ENCODE assay signal across 1 cellular context in the genomic region with DNA sequence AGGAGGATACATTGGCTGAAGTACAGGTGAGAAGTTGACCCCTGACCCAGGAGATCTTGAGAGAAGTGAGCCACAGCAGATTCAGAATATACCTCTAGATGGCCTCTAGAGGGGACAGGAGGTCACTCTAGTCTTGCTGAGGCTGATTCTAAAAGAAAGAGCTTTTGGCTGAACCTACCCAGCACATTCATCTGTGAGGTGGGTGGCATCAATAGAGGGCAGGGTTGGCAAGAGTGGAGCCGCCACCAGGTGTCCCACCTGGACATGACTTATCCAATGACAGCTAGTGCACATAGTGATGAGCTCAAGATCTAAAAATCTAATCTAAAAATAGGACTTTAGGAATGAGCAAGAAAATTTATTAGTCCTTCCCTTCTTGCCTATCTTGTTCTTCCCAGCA.
TF ChIP-seq lines count a peak whose summit lies in the region.

No MANE protein-coding gene starts in this region.

TF ChIP-seq in Ishikawa, 13 proteins besides CTCF, POLR2A, EP300 and RAD21:
- TF ChIP-seq, protein P1, sequence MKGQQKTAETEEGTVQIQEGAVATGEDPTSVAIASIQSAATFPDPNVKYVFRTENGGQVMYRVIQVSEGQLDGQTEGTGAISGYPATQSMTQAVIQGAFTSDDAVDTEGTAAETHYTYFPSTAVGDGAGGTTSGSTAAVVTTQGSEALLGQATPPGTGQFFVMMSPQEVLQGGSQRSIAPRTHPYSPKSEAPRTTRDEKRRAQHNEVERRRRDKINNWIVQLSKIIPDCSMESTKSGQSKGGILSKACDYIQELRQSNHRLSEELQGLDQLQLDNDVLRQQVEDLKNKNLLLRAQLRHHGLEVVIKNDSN (IDR thresholded peaks at IDR 0.05): no peak
- TF ChIP-seq NFIC (IDR thresholded peaks at IDR 0.05) (no peak), CREB1 (IDR thresholded peaks at IDR 0.05; ENCODE audit: low read depth) (no peak), TEAD4 (IDR thresholded peaks at IDR 0.05) (no peak), FOXM1 (IDR thresholded peaks at IDR 0.05; ENCODE audit: borderline replicate concordance, low read depth) (no peak)
- TF ChIP-seq, protein P2, sequence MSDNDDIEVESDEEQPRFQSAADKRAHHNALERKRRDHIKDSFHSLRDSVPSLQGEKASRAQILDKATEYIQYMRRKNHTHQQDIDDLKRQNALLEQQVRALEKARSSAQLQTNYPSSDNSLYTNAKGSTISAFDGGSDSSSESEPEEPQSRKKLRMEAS (IDR thresholded peaks at IDR 0.05): no peak
